2 cellular contexts compared by ENCODE assay signal in the genomic region with DNA sequence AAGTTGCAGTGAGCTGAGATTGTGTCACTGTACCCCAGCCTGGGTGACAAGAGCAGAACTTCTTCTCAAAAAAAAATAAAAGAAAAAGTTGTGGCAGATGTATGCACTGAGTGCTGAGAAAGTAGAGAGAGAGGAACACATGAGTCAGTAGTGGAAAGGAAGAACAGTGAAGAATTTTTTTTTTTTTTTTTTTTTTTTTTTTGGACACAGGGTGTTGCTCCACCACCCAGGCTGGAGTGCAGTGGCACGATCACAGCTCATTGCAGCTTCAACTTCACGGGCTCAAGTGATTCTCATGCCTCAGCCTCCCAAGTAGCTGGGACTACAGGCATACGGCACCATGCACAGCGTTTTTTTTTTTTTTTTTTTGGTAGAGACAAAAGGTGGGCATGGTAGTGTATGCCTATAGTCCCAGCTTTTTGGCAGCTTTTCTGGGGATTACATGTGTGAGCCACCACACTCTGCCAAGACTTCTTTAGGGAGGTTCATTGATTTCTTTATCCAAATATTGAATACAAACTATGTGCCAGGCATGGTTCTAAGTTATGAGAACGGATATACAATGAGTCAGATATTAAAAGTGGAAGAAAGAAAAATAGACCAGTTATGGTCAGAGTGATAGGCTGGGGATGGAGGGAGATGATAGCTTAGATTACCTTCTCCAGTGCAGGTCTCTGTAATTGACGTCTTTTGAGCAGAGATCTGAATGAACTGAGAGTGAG.
A peak's percentile ranks its signal among the peaks of the same experiment; 100 is the strongest.
TF ChIP-seq lines count a peak whose summit lies in the region.

No MANE protein-coding gene starts in this region.

TF ChIP-seq in A549, 52 proteins besides CTCF, POLR2A, EP300 and RAD21:
- no peak for TF ChIP-seq KDM1A (IDR thresholded peaks at IDR 0.05; ENCODE audit: low read depth)
- no peak for TF ChIP-seq HDAC2 (IDR thresholded peaks at IDR 0.05)
- no peak for TF ChIP-seq CBX8 (IDR thresholded peaks at IDR 0.05)
- no peak for TF ChIP-seq NFE2L2 (conservative IDR thresholded peaks at IDR 0.05; ENCODE audit: low read length)

TF ChIP-seq in IMR-90, 13 proteins besides CTCF, POLR2A, EP300 and RAD21:
- TF ChIP-seq NFE2L2 (IDR thresholded peaks at IDR 0.05; ENCODE audit: low read depth, low read length) (no peak), CEBPB (IDR thresholded peaks at IDR 0.05; ENCODE audit: low read depth, low read length) (0 out of 2 replicates have a peak, but pooled peaks have one; percentile 15)
TF ChIP-seq in IMR-90: peak in this region for 1.
